Comparison of ENCODE assay signal across 8 cellular contexts in the genomic region with DNA sequence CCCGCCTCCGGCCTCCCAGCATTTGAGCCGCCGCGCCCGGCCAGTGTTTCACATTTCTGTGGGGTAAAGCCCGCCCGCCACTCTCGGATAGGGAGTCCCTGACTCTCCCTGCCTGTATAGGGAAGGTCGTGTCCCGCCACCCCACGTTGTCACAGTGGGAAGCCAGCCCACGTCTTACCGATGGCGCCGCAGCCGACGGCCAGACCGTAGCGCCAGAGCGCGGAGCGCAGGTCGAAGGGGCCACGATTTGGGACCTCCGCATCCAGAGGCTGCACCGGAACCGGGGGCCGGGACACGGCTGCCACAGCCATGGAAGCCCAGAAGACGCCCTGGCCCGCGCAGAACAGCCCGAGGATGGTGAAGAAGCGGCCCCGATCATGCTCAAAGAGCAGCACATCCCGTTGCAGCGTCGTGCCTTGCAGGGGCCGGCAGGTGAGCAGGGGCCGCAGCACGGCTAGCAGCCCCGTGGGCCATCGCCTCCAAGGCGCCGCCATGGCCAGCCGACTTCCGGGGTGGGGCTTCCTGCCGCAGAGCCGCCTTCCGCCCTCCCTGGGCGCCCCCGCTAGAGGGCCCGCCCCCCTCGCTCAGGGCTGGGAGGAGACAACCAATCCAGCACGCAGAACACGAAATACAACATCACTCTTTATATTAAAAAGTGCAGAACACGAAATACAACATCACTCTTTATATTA. TPM values are rescaled to one million over a fixed set of nuclear protein-coding genes. Genes with fewer than 3 reads are reported as not detected.
DNase-seq lines count a peak whose midpoint lies in the region; ATAC-seq and TF ChIP-seq lines count a peak whose summit lies in the region.

Gene TMEM223 (minus strand): TSS at position 506 of the 692 bp plus-strand sequence. CDS start 12 bp downstream, at position 494.

- no peaks in the 10 kb centered on the region for H3K27me3 ChIP-seq in ACC112 (ENCODE audit: insufficient read depth, low read length)

- H3K4me3 Mint-ChIP-seq in activated CD4-positive, alpha-beta T cell treated with anti-CD3 and anti-CD28 coated beads for 36 hours, result peak within 1 kb of the TSS; percentile 89

- H3K4me1 Mint-ChIP-seq in activated CD4-positive, alpha-beta T cell treated with anti-CD3 and anti-CD28 coated beads for 36 hours, result peaks cover 40% of the 10 kb centered on the region

- POLR2A ChIA-PET in activated CD4-positive, alpha-beta T cell treated with anti-CD3 and anti-CD28 coated beads for 36 hours (lab: Charles Lee), result interaction anchor here (0.6 to 2.8 kb wide), 7 partner anchors 9 to 193 kb away, joined by 3 to 13 read pairs (median 5); no protein-coding TSS in a partner anchor

- H3K79me2 ChIP-seq in ACC112 (ENCODE audit: control insufficient read depth, insufficient read depth, low read length, unreplicated experiment), result peaks cover 33% of the 10 kb centered on the region

- H3K36me3 ChIP-seq in ACC112 (ENCODE audit: insufficient read depth, low read length), result peaks cover 6% of the 10 kb centered on the region

- no peaks in the 10 kb centered on the region for H3K9me3 Mint-ChIP-seq in activated CD4-positive, alpha-beta T cell treated with anti-CD3 and anti-CD28 coated beads for 36 hours (ENCODE audit: low read depth)

- intact Hi-C loops in activated CD4-positive, alpha-beta T cell treated with anti-CD3 and anti-CD28 coated beads for 36 hours (cut with DNase I, micrococcal nuclease), result loop anchor here (1.0 kb wide), 5 partner anchors 14 to 90 kb away; partner anchors contain the start of genes NXF1 (in 2 of the 2) and ZBTB3 (in 1 of the 2)
- intact Hi-C loops in left colon (cut with DNase I, micrococcal nuclease), result no loop called here

- H3K4me3 ChIP-seq in ACC112 (ENCODE audit: low read depth, low read length) (peak within 1 kb of the TSS; percentile 86), choroid plexus epithelial cell (ENCODE audit: low read depth, low read length) (peak within 1 kb of the TSS; percentile 92)

- no peaks in the 10 kb centered on the region for H3K27me3 Mint-ChIP-seq in activated CD4-positive, alpha-beta T cell treated with anti-CD3 and anti-CD28 coated beads for 36 hours

- CTCF ChIA-PET in activated CD4-positive, alpha-beta T cell treated with anti-CD3 and anti-CD28 coated beads for 36 hours (lab: Charles Lee), result interaction anchor here (1.0 to 1.2 kb wide), 2 partner anchors 9 to 19 kb away, joined by 3 to 4 read pairs; no protein-coding TSS in a partner anchor

- ATAC-seq in GM18861 (IDR thresholded peaks at IDR 0.05; ENCODE audit: unreplicated experiment), result peak; percentile 48
- ATAC-seq in HG03135 (IDR thresholded peaks at IDR 0.05; ENCODE audit: unreplicated experiment), result peak; percentile 55
- ATAC-seq in activated CD4-positive, alpha-beta T cell treated with anti-CD3 and anti-CD28 coated beads for 36 hours, result peak; percentile 83
- peak; percentile 78 for ATAC-seq in left colon

- peak within 1 kb of the TSS; percentile 51 for H2AFZ ChIP-seq in ACC112 (ENCODE audit: low read length, unreplicated experiment)

- H3K27ac ChIP-seq in ACC112 (ENCODE audit: low read depth, low read length), result peak within 1 kb of the TSS; percentile 45

- H3K27ac Mint-ChIP-seq in activated CD4-positive, alpha-beta T cell treated with anti-CD3 and anti-CD28 coated beads for 36 hours, result peak within 1 kb of the TSS; percentile 90

- DNase-seq in NCI-H446 (lab: John Stamatoyannopoulos, UW) (peak; percentile 51 to 80), choroid plexus epithelial cell (ENCODE audit: low read depth) (peak; percentile 84), left colon (peak; percentile 85 to 92)
- peak; percentile 95 for DNase-seq in activated CD4-positive, alpha-beta T cell treated with anti-CD3 and anti-CD28 coated beads for 36 hours
- DNase-seq in stimulated activated CD4-positive, alpha-beta T cell treated with anti-CD3 and anti-CD28 coated beads, Interleukin-1b, Interleukin-23, amount 100 ng/mL, for 48 hours, result peak; percentile 87

- H3K36me3 Mint-ChIP-seq in activated CD4-positive, alpha-beta T cell treated with anti-CD3 and anti-CD28 coated beads for 36 hours (ENCODE audit: low read depth), result peaks cover 81% of the 10 kb centered on the region

- H3K4me1 ChIP-seq in ACC112 (ENCODE audit: control insufficient read depth, insufficient read depth, low read length, unreplicated experiment), result peaks cover 20% of the 10 kb centered on the region

- TF ChIP-seq CTCF in choroid plexus epithelial cell (conservative IDR thresholded peaks at IDR 0.05; ENCODE audit: low read depth, low read length), result no peak

RNA-seq across cellular contexts. Expression of gene TMEM223, which starts in this region (rescaled TPM):
- 10 to 100 TPM; 11.1 to 12.6 TPM for total RNA-seq in activated CD4-positive, alpha-beta T cell treated with anti-CD3 and anti-CD28 coated beads for 36 hours
- total RNA-seq in left colon, result 10 to 100 TPM; 18.5 to 22.6 TPM

Comparison
In these comparisons a context has a peak if more than half of its experiments do, and no peak if none do; other contexts are left out.
1. Peak in every context shown above with its lines: DNase-seq, ATAC-seq, H3K4me3 ChIP-seq and H3K27ac ChIP-seq.
2. intact Hi-C loops: an anchor here in activated CD4-positive, alpha-beta T cell treated with anti-CD3 and anti-CD28 coated beads for 36 hours (1.0 kb wide); none called in left colon.